ENCODE assay signal across 27 cellular contexts in the genomic region with DNA sequence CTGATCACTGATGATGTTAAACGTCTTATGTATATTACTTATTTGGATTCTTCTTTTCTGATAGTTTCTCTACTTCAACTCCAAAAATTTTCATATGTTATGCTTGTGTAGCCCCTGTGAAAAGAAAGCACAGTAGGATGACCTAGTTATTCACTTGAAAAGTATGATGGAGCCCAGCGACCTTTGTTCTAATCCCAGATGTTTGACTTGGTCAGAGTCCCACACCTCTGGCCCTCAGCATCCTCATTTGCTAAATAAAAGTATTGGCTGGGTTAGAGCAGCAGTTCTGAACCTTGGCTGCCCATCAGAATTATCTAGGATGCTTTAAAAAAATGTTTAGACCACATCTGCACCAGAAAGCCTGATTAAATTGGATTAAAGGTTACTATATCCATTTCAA.
DNase-seq lines count a peak whose midpoint lies in the region; ATAC-seq and TF ChIP-seq lines count a peak whose summit lies in the region.
"Had no signal": no experiment of that assay in that cellular context is flagged by ENCODE, and none has a peak within 500 bp of the region (broad histone marks: within the 10 kb centered on the region; RNA-seq: fewer than 3 reads in every experiment).

No MANE protein-coding gene starts in this region.

- H3K36me3 Mint-ChIP-seq in natural killer cell: peaks cover 6% of the 10 kb centered on the region

- H3K4me3 Mint-ChIP-seq in natural killer cell: no peak overlapping the region
- H3K4me3 Mint-ChIP-seq: activated T-cell treated with anti-CD3 and anti-CD28 coated beads, Interleukin-2, amount 50 U/mL, for 24 hours; T-helper 1 cell treated with Interleukin-12 subunit alpha and Interleukin-12 subunit beta and Interleukin-4 antibody, amounts not matched to agents 30 μg/mL and 1 μg/mL, for 36 hours had no signal

- H3K36me3 ChIP-seq in MG63: no peaks in the 10 kb centered on the region
- H3K36me3 ChIP-seq in right lobe of liver: no peaks in the 10 kb centered on the region
- H3K36me3 ChIP-seq: esophagus squamous epithelium, lower lobe of right lung, upper lobe of right lung had no signal

- H3K9me3 Mint-ChIP-seq in natural killer cell: no peaks in the 10 kb centered on the region
- H3K9me3 Mint-ChIP-seq: activated T-cell treated with anti-CD3 and anti-CD28 coated beads, Interleukin-2, amount 50 U/mL, for 24 hours; T-helper 1 cell treated with Interleukin-12 subunit alpha and Interleukin-12 subunit beta and Interleukin-4 antibody, amounts not matched to agents 30 μg/mL and 1 μg/mL, for 36 hours had no signal

- H3K4me1 ChIP-seq in right lobe of liver: no peaks in the 10 kb centered on the region
- H3K4me1 ChIP-seq: Caco-2, esophagus squamous epithelium, lower lobe of right lung, parathyroid adenoma, upper lobe of right lung had no signal

- no peaks in the 10 kb centered on the region for H3K27me3 Mint-ChIP-seq in natural killer cell (ENCODE audit: low read depth in 2 of 2)
- H3K27me3 Mint-ChIP-seq: activated T-cell treated with anti-CD3 and anti-CD28 coated beads, Interleukin-2, amount 50 U/mL, for 24 hours had no signal

- TF ChIP-seq CTCF in AG10803 (conservative IDR thresholded peaks at IDR 0.05; ENCODE audit: low read length) (no peak), fibroblast of mammary gland (conservative IDR thresholded peaks at IDR 0.05; ENCODE audit: control insufficient read depth, insufficient read depth, low read depth, low read length) (no peak), right lobe of liver (IDR thresholded peaks at IDR 0.05) (no peak), natural killer cell (IDR thresholded peaks at IDR 0.05) (no peak)

- TF ChIP-seq POLR2A in right lobe of liver (IDR thresholded peaks at IDR 0.05): no peak

- H3K4me3 ChIP-seq in AG10803 (ENCODE audit: low read length) (no peak overlapping the region), MG63 (no peak overlapping the region), fibroblast of mammary gland (ENCODE audit: control insufficient read depth, low read depth, low read length) (no peak overlapping the region), right lobe of liver (no peak overlapping the region)
- H3K4me3 ChIP-seq: esophagus squamous epithelium, GM12878, lower lobe of right lung, mucosa of descending colon, upper lobe of right lung had no signal

- H3K9me3 ChIP-seq in MG63: no peaks in the 10 kb centered on the region
- no peaks in the 10 kb centered on the region for H3K9me3 ChIP-seq in right lobe of liver
- H3K9me3 ChIP-seq: esophagus squamous epithelium, lower lobe of right lung, mucosa of descending colon, upper lobe of right lung had no signal

- H3K27ac Mint-ChIP-seq in natural killer cell: no peak overlapping the region
- H3K27ac Mint-ChIP-seq: activated T-cell treated with anti-CD3 and anti-CD28 coated beads, Interleukin-2, amount 50 U/mL, for 24 hours; T-helper 1 cell treated with Interleukin-12 subunit alpha and Interleukin-12 subunit beta and Interleukin-4 antibody, amounts not matched to agents 30 μg/mL and 1 μg/mL, for 36 hours had no signal

- WGBS in right lobe of liver (ENCODE audit: insufficient coverage, low coverage, low lambda C conversion rate, missing lambda C conversion rate): 40% methylated on average over 2 of the region's 2 CpGs

- ATAC-seq in right lobe of liver (peak; percentile 88 to 98 (median 93)), GM21367 (IDR thresholded peaks at IDR 0.05; ENCODE audit: unreplicated experiment) (no peak), natural killer cell (no peak)
- ATAC-seq: GM12878, HCT116, lower lobe of right lung, mucosa of descending colon, upper lobe of right lung had no signal

- H3K27me3 ChIP-seq in MG63: no peaks in the 10 kb centered on the region
- H3K27me3 ChIP-seq in right lobe of liver: no peaks in the 10 kb centered on the region
- H3K27me3 ChIP-seq: esophagus squamous epithelium, upper lobe of right lung had no signal

- H3K4me1 Mint-ChIP-seq in natural killer cell: peaks cover 8 to 18% of the 10 kb centered on the region in 2 donors

- peak; percentile 43 for DNase-seq in AG10803 (ENCODE audit: low read depth)
- DNase-seq in MG63: peak; percentile 48
- peak; percentile 60 for DNase-seq in fibroblast of mammary gland (ENCODE audit: low read depth)
- DNase-seq in right lobe of liver: peak in 2 of 3 donors; percentile 25 to 65
- DNase-seq in COLO829 (ENCODE audit: low spot score): no peak
- DNase-seq in NK-92 treated with Interleukin-12 subunit alpha and Interleukin-12 subunit beta, amount 100 ng/mL, for 24 hours (lab: John Stamatoyannopoulos, UW): no peak
- no peak for DNase-seq in natural killer cell
- DNase-seq: activated gamma-delta T cell treated with Interleukin-2 at 50 U/mL for 16 hours; activated T-cell treated with anti-CD3 and anti-CD28 coated beads, Interleukin-2, amount 50 U/mL, for 24 hours; Caco-2; DMS79 treated with DMSO at 0.1 percent for 48 hours; esophagus squamous epithelium; hypothalamus; Kasumi-1; lower lobe of right lung; mucosa of descending colon; NCI-H1048; NCI-H1694 treated with DMSO at 0.1 percent for 48 hours; NCI-H2171 treated with DMSO at 0.1 percent for 48 hours; NCI-H524 treated with DMSO at 0.1 percent for 48 hours; stimulated activated CD4-positive, alpha-beta T cell treated with anti-CD3 and anti-CD28 coated beads, Interleukin-1b, Interleukin-23, amount 100 ng/mL, for 48 hours; upper lobe of right lung had no signal

- no peak overlapping the region for H3K27ac ChIP-seq in right lobe of liver
- H3K27ac ChIP-seq: esophagus squamous epithelium, lower lobe of right lung, parathyroid adenoma, upper lobe of right lung had no signal

- intact Hi-C loops in right lobe of liver (cut with DNase I): no loop called here
- intact Hi-C loops in natural killer cell (cut with micrococcal nuclease): no loop called here

Comparison
In these comparisons a context has a peak if more than half of its experiments do, and no peak if none do; other contexts are left out.
1. DNase-seq: peak in AG10803 (single experiment), MG63 (single experiment), fibroblast of mammary gland (single experiment) and right lobe of liver (2 of 3); none in COLO829 (single experiment), NK-92 treated with Interleukin-12 subunit alpha and Interleukin-12 subunit beta, amount 100 ng/mL, for 24 hours (single experiment) and natural killer cell (single experiment).
2. ATAC-seq: peak in right lobe of liver (4 of 4); none in GM21367 (single experiment) and natural killer cell (0 of 3).